ENCODE assay signal across 14 cellular contexts in the genomic region with DNA sequence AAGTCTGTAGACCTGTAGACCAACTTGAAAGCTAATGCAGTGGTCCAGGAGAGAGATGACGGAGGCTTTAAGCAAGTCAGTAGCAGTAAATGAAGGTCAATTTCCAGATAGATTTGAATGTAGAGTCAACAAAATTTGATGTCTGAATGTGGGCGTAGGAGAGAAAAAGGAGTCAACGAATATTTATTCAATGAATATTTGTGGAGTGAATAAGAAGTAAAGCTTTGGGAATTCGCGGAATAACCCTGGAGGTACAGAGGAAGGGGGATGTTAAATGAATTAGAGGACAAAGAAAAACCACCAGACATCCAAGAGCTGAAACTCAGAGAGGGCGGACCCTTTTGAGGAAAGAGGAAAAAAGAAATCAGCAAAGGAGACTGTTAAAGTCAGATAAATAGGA. TPM values are rescaled to one million over a fixed set of nuclear protein-coding genes. Genes with fewer than 3 reads are reported as not detected.
DNase-seq lines count a peak whose midpoint lies in the region; ATAC-seq, FAIRE-seq and TF ChIP-seq lines count a peak whose summit lies in the region.
"Had no signal": no experiment of that assay in that cellular context is flagged by ENCODE, and none has a peak within 500 bp of the region (broad histone marks: within the 10 kb centered on the region; RNA-seq: fewer than 3 reads in every experiment).

No MANE protein-coding gene starts in this region.

- WGBS in HepG2 (ENCODE audit: low lambda C conversion rate) = 70% methylated on average over 6 of the region's 6 CpGs
- 92% methylated on average over 6 of the region's 6 CpGs for WGBS in right lobe of liver (ENCODE audit: insufficient coverage, low coverage, low lambda C conversion rate, missing lambda C conversion rate)

- peaks cover 54% of the 10 kb centered on the region for H3K4me1 ChIP-seq in HepG2 (ENCODE audit: insufficient read depth, low read length)
- H3K4me1 ChIP-seq in right lobe of liver = peaks cover 0 to 43% (median 6%) of the 10 kb centered on the region in 4 donors
- no peaks in the 10 kb centered on the region for H3K4me1 ChIP-seq in colonic mucosa

- TF ChIP-seq CTCF in HepG2 (CRISPR knock-in tag; IDR thresholded peaks at IDR 0.05) (no peak), right lobe of liver (IDR thresholded peaks at IDR 0.05) (no peak), colonic mucosa (IDR thresholded peaks at IDR 0.05) (no peak)

- DNase-seq in HepG2 (ENCODE audit: low spot score) (no peak), right lobe of liver (no peak), colonic mucosa (no peak), myocyte (ENCODE audit: low read depth) (peak; percentile 35), NCI-H526 treated with DMSO at 0.1 percent for 48 hours (lab: John Stamatoyannopoulos, UW) (no peak), NCI-H2029 (lab: John Stamatoyannopoulos, UW) (no peak)
- DNase-seq in activated CD4-positive, alpha-beta T cell treated with anti-CD3 and anti-CD28 coated beads, Interleukin-2, amount 50 U/mL, for 48 hours = no peak
- DNase-seq: activated CD4-positive, CD25-positive, alpha-beta regulatory T cell; NCI-H1694; NCI-H774; upper lobe of right lung had no signal

- H3K9me3 ChIP-seq in HepG2 (ENCODE audit: low read length) (no peaks in the 10 kb centered on the region), right lobe of liver (no peaks in the 10 kb centered on the region), colonic mucosa (no peaks in the 10 kb centered on the region)
- H3K9me3 ChIP-seq: upper lobe of right lung had no signal

- no peak for ATAC-seq in HepG2
- ATAC-seq in right lobe of liver = no peak
- no peak for ATAC-seq in HG03025 (IDR thresholded peaks at IDR 0.05; ENCODE audit: low FRiP score, unreplicated experiment)
- ATAC-seq: upper lobe of right lung had no signal

- H3K4me3 ChIP-seq in HepG2 (replicated peaks in 1 of 3; ENCODE audit: insufficient read depth in 1 of 3, low read depth in 2 of 3, low read length in 3 of 3) (no peak overlapping the region), right lobe of liver (no peak overlapping the region), colonic mucosa (no peak overlapping the region)
- H3K4me3 ChIP-seq: upper lobe of right lung had no signal

- POLR2A ChIA-PET in HepG2 (lab: Yijun Ruan, JAX) = interaction anchor here (1.0 kb wide), 1 partner anchor 20 kb away, joined by 3 read pairs; no protein-coding TSS in a partner anchor

- intact Hi-C loops in HepG2 (cut with micrococcal nuclease; ENCODE audit: unreplicated experiment) = no loop called here
- intact Hi-C loops in right lobe of liver (cut with DNase I) = no loop called here
- intact Hi-C loops in colonic mucosa (cut with DNase I) = no loop called here

- CTCF ChIA-PET in HepG2 (lab: Yijun Ruan, JAX; ENCODE audit: low intra/inter-chr PET ratio, low total read pairs) = no interaction called here

- peaks cover 11% of the 10 kb centered on the region for H3K79me2 ChIP-seq in HepG2 (ENCODE audit: insufficient read depth, low read length)

- peaks cover 3% of the 10 kb centered on the region; the same call in 1 of the 2 replicates for H4K20me1 ChIP-seq in HepG2 (ENCODE audit: insufficient read depth, low read length)

- TF ChIP-seq POLR2A in HepG2 (IDR thresholded peaks at IDR 0.05; ENCODE audit: insufficient read depth in 1 of 2, low read depth in 2 of 2, low read length in 2 of 2) = no peak
- TF ChIP-seq POLR2A in right lobe of liver (IDR thresholded peaks at IDR 0.05) = no peak

- in situ Hi-C loops in HepG2 (cut with HindIII; ENCODE audit: extremely low pct_ligation_motif_present, low pct_unique_long_range_greater_than_20kb) = loop anchor here (10.0 kb wide), 1 partner anchor 101 kb away; no protein-coding TSS in a partner anchor

- TF ChIP-seq EP300 in HepG2 (IDR thresholded peaks at IDR 0.05; ENCODE audit: low read depth in 2 of 2, low read length in 2 of 2) (no peak), HepG2 (CRISPR knock-in tag; IDR thresholded peaks at IDR 0.05; ENCODE audit: borderline replicate concordance) (no peak)

- H3K27me3 ChIP-seq in HepG2 (ENCODE audit: control insufficient read depth in 1 of 2, insufficient read depth in 2 of 2, low read length in 2 of 2) (no peaks in the 10 kb centered on the region; a peak in 1 of 5 replicates), right lobe of liver (no peaks in the 10 kb centered on the region), colonic mucosa (no peaks in the 10 kb centered on the region)
- H3K27me3 ChIP-seq: upper lobe of right lung had no signal

- no peak for TF ChIP-seq RAD21 in HepG2 (CRISPR knock-in tag; IDR thresholded peaks at IDR 0.05)

- no peak overlapping the region; the same call in 1 of the 2 replicates for H3K9ac ChIP-seq in HepG2 (ENCODE audit: insufficient read depth, low read depth, low read length)
- H3K9ac ChIP-seq in colonic mucosa (ENCODE audit: low read depth in 2 of 2, low read length in 2 of 2) = peak overlapping the region in 1 of 2 donors; percentile 58

- peak overlapping the region; percentile 48; the same call in 1 of the 2 replicates for H3K4me2 ChIP-seq in HepG2 (ENCODE audit: low read depth, low read length)

- H2AFZ ChIP-seq in HepG2 (ENCODE audit: low read length) = no peak overlapping the region

- H3K27ac ChIP-seq in HepG2 (ENCODE audit: extremely low read length, insufficient read depth, low read length) (no peak overlapping the region), right lobe of liver (peak overlapping the region in 1 of 3 donors; percentile 53), colonic mucosa (peak overlapping the region; percentile 35)
- H3K27ac ChIP-seq: upper lobe of right lung had no signal

- H3K36me3 ChIP-seq in HepG2 (replicated peaks in 1 of 2; ENCODE audit: control insufficient read depth in 1 of 2, insufficient read depth in 2 of 2, low read length in 2 of 2) (no peaks in the 10 kb centered on the region), right lobe of liver (no peaks in the 10 kb centered on the region), colonic mucosa (no peaks in the 10 kb centered on the region)
- H3K36me3 ChIP-seq: upper lobe of right lung had no signal

- BruUV-seq in HepG2 (replicated peaks; lab: Mats Ljungman, UMichigan) = no TSS peak

- FAIRE-seq in HepG2 (lab: Jason Lieb, UNC) = no peak
- FAIRE-seq: small intestine had no signal

TF ChIP-seq in HepG2, 621 proteins besides CTCF, POLR2A, EP300 and RAD21:
- TF ChIP-seq SAP130 (CRISPR knock-in tag; IDR thresholded peaks at IDR 0.05; ENCODE audit: low read depth) = no peak
- no peak for TF ChIP-seq ZNF33A (CRISPR knock-in tag; IDR thresholded peaks at IDR 0.05; ENCODE audit: borderline replicate concordance)

RNA-seq across cellular contexts. Expression of a gene that starts 4.4 kb away (rescaled TPM):
- total RNA-seq in HepG2 (2016; rRNA removed; fragmentation: Illumina TruSeq; extraction: Trizol) (65.4 and 107 TPM in 2 replicates), right lobe of liver (100 to 1,000 TPM in 1 of 6 experiments, 10 to 100 TPM in 5; 22.7 to 196 (median 57.6) TPM), colonic mucosa (100 to 1,000 TPM in 1 of 2 donors, 10 to 100 TPM in 1; 66.7 to 245 TPM), myocyte (71.0 and 77.1 TPM in 2 replicates)
- 55.1 and 56.4 TPM in 2 replicates for total RNA-seq in HepG2 (2016; cell fraction: cytosol; rRNA removed; fragmentation: Illumina TruSeq; extraction: Trizol; ENCODE audit: low read depth)
- 58.2 and 109 TPM in 2 replicates for total RNA-seq in HepG2 (2016; cell fraction: insoluble cytoplasmic fraction; rRNA removed; fragmentation: Illumina TruSeq; extraction: Trizol)
- total RNA-seq in HepG2 (2016; cell fraction: membrane; rRNA removed; fragmentation: Illumina TruSeq; extraction: Trizol) = 31.2 and 40.2 TPM in 2 replicates
- 140 and 154 TPM in 2 replicates for total RNA-seq in HepG2 (2016; cell fraction: nucleus; rRNA removed; fragmentation: Illumina TruSeq; extraction: Trizol)
- polyA plus RNA-seq in HepG2 (2011; rRNA removed) = 117 and 161 TPM in 2 replicates
- 48.7 and 83.1 TPM in 2 replicates for polyA plus RNA-seq in HepG2 (2011; cell fraction: cytosol; rRNA removed)
- polyA plus RNA-seq in HepG2 (2011; cell fraction: nucleus; rRNA removed) = 63.2 and 66.3 TPM in 2 replicates
- polyA plus RNA-seq in HepG2 (2012) = 380 and 471 TPM in 2 replicates
- polyA plus RNA-seq in HepG2 (2016; cell fraction: cytosol; fragmentation: Illumina TruSeq; extraction: Trizol; ENCODE audit: low read depth) = 4.4 and 5.3 TPM in 2 replicates
- 50.2 and 53.0 TPM in 2 replicates for polyA plus RNA-seq in HepG2 (2016; cell fraction: insoluble cytoplasmic fraction; fragmentation: Illumina TruSeq; extraction: Trizol; ENCODE audit: low read depth)
- 12.8 and 17.0 TPM in 2 replicates for polyA plus RNA-seq in HepG2 (2016; cell fraction: membrane; fragmentation: Illumina TruSeq; extraction: Trizol; ENCODE audit: low read depth)
- polyA plus RNA-seq in HepG2 (2016; cell fraction: nucleus; fragmentation: Illumina TruSeq; extraction: Trizol; ENCODE audit: insufficient read depth, low read depth) = 140 and 144 TPM in 2 replicates
- polyA minus RNA-seq in HepG2 (2011; rRNA and poly(A)+ RNA removed; ENCODE audit: low replicate concordance) = 4.7 and 59.2 TPM in 2 replicates
- polyA minus RNA-seq in HepG2 (2011; cell fraction: cytosol; rRNA and poly(A)+ RNA removed) = 147 and 173 TPM in 2 replicates
- 370 and 469 TPM in 2 replicates for polyA minus RNA-seq in HepG2 (2011; cell fraction: nucleus; rRNA and poly(A)+ RNA removed)
- polyA plus RNA-seq in myocyte (2012) = 190 TPM
- polyA plus RNA-seq: IgD-negative memory B cell had no signal
